1 cellular context compared by ENCODE assay signal in the genomic region with DNA sequence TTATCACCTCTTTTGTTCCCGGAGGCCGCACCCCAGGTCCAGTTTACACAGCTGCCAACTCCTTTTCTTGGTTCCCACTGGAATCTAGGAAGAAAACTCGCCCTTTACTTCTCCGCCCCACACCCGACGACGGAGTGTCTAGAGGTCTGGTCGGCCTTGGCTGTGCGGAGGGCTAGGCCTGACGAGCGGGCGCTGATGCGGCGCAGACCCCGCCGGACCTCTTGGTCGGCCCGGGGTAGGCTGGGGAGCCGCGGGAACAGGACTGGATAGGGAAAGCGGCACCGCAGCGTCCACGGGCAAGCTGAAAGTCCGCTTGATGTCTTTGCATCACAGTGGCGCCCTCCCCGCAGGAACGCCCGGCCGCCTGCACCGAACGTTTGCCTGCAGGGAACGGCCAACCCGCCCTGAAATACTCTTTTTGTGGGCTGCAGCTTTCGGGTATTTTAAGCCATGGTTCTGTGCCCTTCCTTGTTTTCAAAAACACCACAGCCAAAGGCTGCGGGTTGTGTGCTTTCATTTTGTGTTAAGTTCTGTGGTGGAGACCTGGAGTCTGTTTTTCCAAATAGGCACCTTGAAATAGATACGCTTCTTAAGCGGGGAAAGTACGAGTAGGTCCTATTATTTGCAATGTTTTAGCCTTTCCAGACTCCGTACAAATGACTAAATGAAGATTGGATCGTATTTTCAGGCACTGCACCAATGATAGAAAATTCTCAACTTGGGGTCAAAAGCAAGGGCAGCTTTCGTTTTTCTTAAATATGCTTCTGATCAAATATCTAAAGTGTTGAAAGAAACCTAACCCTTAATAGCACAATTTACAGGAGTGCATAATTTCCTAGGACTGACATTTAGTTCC.
A peak's percentile ranks its signal among the peaks of the same experiment; 100 is the strongest.
TF ChIP-seq lines count a peak whose summit lies in the region.

No MANE protein-coding gene starts in this region.

TF ChIP-seq in HEK293, 187 proteins besides CTCF, POLR2A, EP300 and RAD21 (continued from another document):
- TF ChIP-seq TRIM28 (IDR thresholded peaks at IDR 0.05; ENCODE audit: borderline replicate concordance, low read length) (peak; percentile 71), ZBTB8A (tag by site-specific recombination; IDR thresholded peaks at IDR 0.05) (peak; percentile 76), ZNF600 (tag by site-specific recombination; IDR thresholded peaks at IDR 0.05) (0 out of 2 replicates have a peak, but pooled peaks have one; percentile 67), ZNF677 (tag by site-specific recombination; IDR thresholded peaks at IDR 0.05) (no peak)
- TF ChIP-seq, protein P1, sequence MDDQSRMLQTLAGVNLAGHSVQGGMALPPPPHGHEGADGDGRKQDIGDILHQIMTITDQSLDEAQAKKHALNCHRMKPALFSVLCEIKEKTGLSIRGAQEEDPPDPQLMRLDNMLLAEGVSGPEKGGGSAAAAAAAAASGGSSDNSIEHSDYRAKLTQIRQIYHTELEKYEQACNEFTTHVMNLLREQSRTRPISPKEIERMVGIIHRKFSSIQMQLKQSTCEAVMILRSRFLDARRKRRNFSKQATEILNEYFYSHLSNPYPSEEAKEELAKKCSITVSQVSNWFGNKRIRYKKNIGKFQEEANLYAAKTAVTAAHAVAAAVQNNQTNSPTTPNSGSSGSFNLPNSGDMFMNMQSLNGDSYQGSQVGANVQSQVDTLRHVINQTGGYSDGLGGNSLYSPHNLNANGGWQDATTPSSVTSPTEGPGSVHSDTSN (CRISPR knock-in tag; IDR thresholded peaks at IDR 0.05) = no peak
- TF ChIP-seq, protein P2, sequence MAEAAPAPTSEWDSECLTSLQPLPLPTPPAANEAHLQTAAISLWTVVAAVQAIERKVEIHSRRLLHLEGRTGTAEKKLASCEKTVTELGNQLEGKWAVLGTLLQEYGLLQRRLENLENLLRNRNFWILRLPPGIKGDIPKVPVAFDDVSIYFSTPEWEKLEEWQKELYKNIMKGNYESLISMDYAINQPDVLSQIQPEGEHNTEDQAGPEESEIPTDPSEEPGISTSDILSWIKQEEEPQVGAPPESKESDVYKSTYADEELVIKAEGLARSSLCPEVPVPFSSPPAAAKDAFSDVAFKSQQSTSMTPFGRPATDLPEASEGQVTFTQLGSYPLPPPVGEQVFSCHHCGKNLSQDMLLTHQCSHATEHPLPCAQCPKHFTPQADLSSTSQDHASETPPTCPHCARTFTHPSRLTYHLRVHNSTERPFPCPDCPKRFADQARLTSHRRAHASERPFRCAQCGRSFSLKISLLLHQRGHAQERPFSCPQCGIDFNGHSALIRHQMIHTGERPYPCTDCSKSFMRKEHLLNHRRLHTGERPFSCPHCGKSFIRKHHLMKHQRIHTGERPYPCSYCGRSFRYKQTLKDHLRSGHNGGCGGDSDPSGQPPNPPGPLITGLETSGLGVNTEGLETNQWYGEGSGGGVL (tag by site-specific recombination; IDR thresholded peaks at IDR 0.05) = 0 out of 2 replicates have a peak, but pooled peaks have one; percentile 5
TF ChIP-seq in HEK293: peak in this region for 10.
